11 cellular contexts compared by ENCODE assay signal in the genomic region with DNA sequence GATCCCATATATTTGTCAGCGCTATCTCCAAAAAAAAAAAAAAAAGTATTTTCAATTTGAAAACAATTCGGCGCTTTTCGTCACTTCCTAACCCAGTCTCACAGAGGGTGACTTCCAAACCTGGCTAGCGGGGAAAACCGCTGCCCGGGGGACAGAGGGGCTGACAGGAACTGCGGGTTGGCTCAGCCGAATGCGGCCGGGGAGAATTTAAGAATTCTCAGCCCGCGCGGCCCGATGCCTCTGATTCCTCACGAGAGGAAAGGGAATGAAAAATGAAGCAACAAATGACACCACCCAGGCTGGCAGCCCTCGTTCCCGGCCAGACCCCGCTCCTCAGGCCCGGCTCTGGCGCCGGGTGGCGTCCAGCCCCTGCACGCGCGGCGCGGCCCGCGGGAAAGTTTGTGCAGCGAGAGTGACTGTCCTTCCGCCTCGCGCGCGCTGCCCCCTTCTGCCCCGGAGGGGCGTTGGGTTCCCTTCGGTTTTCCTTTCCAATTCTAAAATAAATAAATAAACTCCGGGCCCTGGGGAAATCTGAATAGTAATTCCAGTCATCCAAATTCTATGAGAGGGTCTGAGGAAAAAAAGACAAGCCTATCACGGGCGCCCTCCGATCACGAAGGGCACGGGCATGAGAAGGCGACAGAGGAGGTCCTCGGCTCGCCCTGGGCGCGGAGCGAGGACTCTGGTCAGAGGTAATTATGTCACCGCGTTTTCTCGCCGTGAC. TPM values are rescaled to one million over a fixed set of nuclear protein-coding genes. Genes with fewer than 3 reads are reported as not detected.
DNase-seq lines count a peak whose midpoint lies in the region; ATAC-seq and TF ChIP-seq lines count a peak whose summit lies in the region.
"Had no signal": no experiment of that assay in that cellular context is flagged by ENCODE, and none has a peak within 500 bp of the region (broad histone marks: within the 10 kb centered on the region; RNA-seq: fewer than 3 reads in every experiment).

No MANE protein-coding gene starts in this region.

- CTCF ChIA-PET in activated CD4-positive, alpha-beta memory T cell treated with anti-CD3 and anti-CD28 coated beads, Interleukin-2, amount 10 ng/mL, durations not matched to agents 7 days and 5 days (lab: Charles Lee): no interaction called here

- H3K9me3 ChIP-seq in testis: no peaks in the 10 kb centered on the region

- no peaks in the 10 kb centered on the region for H3K9me3 Mint-ChIP-seq in activated naive CD4-positive, alpha-beta T cell treated with anti-CD3 and anti-CD28 coated beads, Interleukin-2, amount 50 U/mL, for 24 hours
- H3K9me3 Mint-ChIP-seq in activated naive CD4-positive, alpha-beta T cell treated with anti-CD3 and anti-CD28 coated beads, Interleukin-2, amount 50 U/mL, for 72 hours: no peaks in the 10 kb centered on the region
- no peaks in the 10 kb centered on the region for H3K9me3 Mint-ChIP-seq in activated CD4-positive, alpha-beta memory T cell treated with anti-CD3 and anti-CD28 coated beads, Interleukin-2, amount 10 ng/mL, durations not matched to agents 7 days and 5 days
- H3K9me3 Mint-ChIP-seq in immature natural killer cell: peaks cover 0 to 3% (median under 1%) of the 10 kb centered on the region in 6 donors

- no peak overlapping the region for H3K27ac ChIP-seq in testis

- H3K4me1 ChIP-seq in testis: peaks cover 42% of the 10 kb centered on the region

- intact Hi-C loops in testis (cut with DNase I; ENCODE audit: low total_unique reads): no loop called here

- peaks cover 44% of the 10 kb centered on the region for H3K4me1 Mint-ChIP-seq in activated naive CD4-positive, alpha-beta T cell treated with anti-CD3 and anti-CD28 coated beads, Interleukin-2, amount 50 U/mL, for 24 hours
- H3K4me1 Mint-ChIP-seq in activated CD4-positive, alpha-beta memory T cell treated with anti-CD3 and anti-CD28 coated beads, Interleukin-2, amount 10 ng/mL, durations not matched to agents 7 days and 5 days: peaks cover 33% of the 10 kb centered on the region
- peaks cover 42 to 46% of the 10 kb centered on the region in 2 donors for H3K4me1 Mint-ChIP-seq in immature natural killer cell

- no peak for TF ChIP-seq POLR2A in testis (IDR thresholded peaks at IDR 0.05)

- no peak for DNase-seq in activated naive CD4-positive, alpha-beta T cell treated with anti-CD3 and anti-CD28 coated beads, Interleukin-2, amount 50 U/mL, for 72 hours (ENCODE audit: low spot score in 2 of 2)
- DNase-seq in activated CD4-positive, alpha-beta memory T cell treated with anti-CD3 and anti-CD28 coated beads, Interleukin-2, amount 10 ng/mL, durations not matched to agents 7 days and 5 days: no peak
- DNase-seq in immature natural killer cell: no peak
- DNase-seq in testis: no peak
- no peak for DNase-seq in occipital lobe (lab: John Stamatoyannopoulos, UW)
- no peak for DNase-seq in putamen (ENCODE audit: low spot score)
- DNase-seq: activated CD4-positive, alpha-beta T cell treated with anti-CD3 and anti-CD28 coated beads for 1 hour; NCI-H1092 had no signal

- TF ChIP-seq CTCF in testis (IDR thresholded peaks at IDR 0.05): no peak

- WGBS in testis, 2 donors: 4 to 6% methylated on average over 52 to 55 of the region's 55 CpGs

- H3K36me3 Mint-ChIP-seq in activated naive CD4-positive, alpha-beta T cell treated with anti-CD3 and anti-CD28 coated beads, Interleukin-2, amount 50 U/mL, for 24 hours: peaks cover 4% of the 10 kb centered on the region
- peaks cover 0 to 33% of the 10 kb centered on the region in 2 donors for H3K36me3 Mint-ChIP-seq in activated naive CD4-positive, alpha-beta T cell treated with anti-CD3 and anti-CD28 coated beads, Interleukin-2, amount 50 U/mL, for 72 hours
- peaks cover 5% of the 10 kb centered on the region for H3K36me3 Mint-ChIP-seq in activated CD4-positive, alpha-beta memory T cell treated with anti-CD3 and anti-CD28 coated beads, Interleukin-2, amount 10 ng/mL, durations not matched to agents 7 days and 5 days (ENCODE audit: low read depth)
- no peaks in the 10 kb centered on the region for H3K36me3 Mint-ChIP-seq in immature natural killer cell

- peak overlapping the region; percentile 77 for H3K27ac Mint-ChIP-seq in activated naive CD4-positive, alpha-beta T cell treated with anti-CD3 and anti-CD28 coated beads, Interleukin-2, amount 50 U/mL, for 24 hours
- H3K27ac Mint-ChIP-seq in activated naive CD4-positive, alpha-beta T cell treated with anti-CD3 and anti-CD28 coated beads, Interleukin-2, amount 50 U/mL, for 72 hours: peak overlapping the region in 1 of 2 donors; percentile 86
- H3K27ac Mint-ChIP-seq in activated CD4-positive, alpha-beta memory T cell treated with anti-CD3 and anti-CD28 coated beads, Interleukin-2, amount 10 ng/mL, durations not matched to agents 7 days and 5 days: no peak overlapping the region
- no peak overlapping the region for H3K27ac Mint-ChIP-seq in immature natural killer cell

- POLR2A ChIA-PET in activated CD4-positive, alpha-beta memory T cell treated with anti-CD3 and anti-CD28 coated beads, Interleukin-2, amount 10 ng/mL, durations not matched to agents 7 days and 5 days (lab: Charles Lee): interaction anchor here (1.3 kb wide), 1 partner anchor 10 kb away, joined by 5 read pairs; no protein-coding TSS in a partner anchor

- peaks cover 9% of the 10 kb centered on the region for H3K27me3 ChIP-seq in testis

- peaks cover 48% of the 10 kb centered on the region for H3K27me3 Mint-ChIP-seq in activated naive CD4-positive, alpha-beta T cell treated with anti-CD3 and anti-CD28 coated beads, Interleukin-2, amount 50 U/mL, for 24 hours
- peaks cover 77% of the 10 kb centered on the region for H3K27me3 Mint-ChIP-seq in activated CD4-positive, alpha-beta memory T cell treated with anti-CD3 and anti-CD28 coated beads, Interleukin-2, amount 10 ng/mL, durations not matched to agents 7 days and 5 days
- H3K27me3 Mint-ChIP-seq in immature natural killer cell (ENCODE audit: low read depth in 3 of 3): peaks cover 30 to 48% (median 40%) of the 10 kb centered on the region in 3 donors

- H3K4me3 ChIP-seq in testis: peak overlapping the region; percentile 8 to 17

- ATAC-seq in activated naive CD4-positive, alpha-beta T cell treated with anti-CD3 and anti-CD28 coated beads, Interleukin-2, amount 50 U/mL, for 72 hours: no peak
- no peak for ATAC-seq in GM21529 (IDR thresholded peaks at IDR 0.05; ENCODE audit: unreplicated experiment)

- H3K36me3 ChIP-seq in testis (ENCODE audit: low read depth, missing control alignments): no peaks in the 10 kb centered on the region

- peak overlapping the region; percentile 71 for H3K4me3 Mint-ChIP-seq in activated naive CD4-positive, alpha-beta T cell treated with anti-CD3 and anti-CD28 coated beads, Interleukin-2, amount 50 U/mL, for 24 hours
- H3K4me3 Mint-ChIP-seq in activated CD4-positive, alpha-beta memory T cell treated with anti-CD3 and anti-CD28 coated beads, Interleukin-2, amount 10 ng/mL, durations not matched to agents 7 days and 5 days: peak overlapping the region; percentile 1
- peak overlapping the region; percentile 52 to 77 (median 73) for H3K4me3 Mint-ChIP-seq in immature natural killer cell

RNA-seq across cellular contexts. Expression of gene PAX6, which starts 4.8 kb away (rescaled TPM):
- under 1 TPM in 1 of 2 donors, not detected in 1; 0.39 TPM for total RNA-seq in activated naive CD4-positive, alpha-beta T cell treated with anti-CD3 and anti-CD28 coated beads, Interleukin-2, amount 50 U/mL, for 72 hours
- not detected for total RNA-seq in activated CD4-positive, alpha-beta memory T cell treated with anti-CD3 and anti-CD28 coated beads, Interleukin-2, amount 10 ng/mL, durations not matched to agents 7 days and 5 days
- polyA plus RNA-seq in immature natural killer cell (not detected), testis (ENCODE audit: insufficient read depth, low read depth, low replicate concordance) (3.1 TPM)
- total RNA-seq in testis (1 to 10 TPM; 4.1 to 8.3 TPM), occipital lobe (16.4 TPM)
- total RNA-seq: fibroblast of lung had no signal

Comparison
In these comparisons a context has a peak if more than half of its experiments do, and no peak if none do; other contexts are left out.
1. H3K4me3 Mint-ChIP-seq: peak in every context shown above with its lines; median percentile 73 in immature natural killer cell; 71 in activated naive CD4-positive, alpha-beta T cell treated with anti-CD3 and anti-CD28 coated beads, Interleukin-2, amount 50 U/mL, for 24 hours; 1 in activated CD4-positive, alpha-beta memory T cell treated with anti-CD3 and anti-CD28 coated beads, Interleukin-2, amount 10 ng/mL, durations not matched to agents 7 days and 5 days.